1 cellular context compared by ENCODE assay signal in genomic region chr2:241858206-241859016, GRCh38.
TF ChIP-seq lines count a peak whose summit lies in the region.

PDCD1 (minus strand) TSS chr2:241858894; CDS start chr2:241858838, 56 bp downstream.

TF ChIP-seq in K562, 482 proteins besides CTCF, POLR2A, EP300 and RAD21 (continued from another document):
- 0 out of 2 replicates have a peak, but pooled peaks have one; percentile 9 for TF ChIP-seq MAX (CRISPR knock-in tag; IDR thresholded peaks at IDR 0.05)
- peak; percentile 76 for TF ChIP-seq PKNOX1 (IDR thresholded peaks at IDR 0.05)
- TF ChIP-seq MNT (conservative IDR thresholded peaks at IDR 0.05), result peak in 1 of 2 experiments; percentile 50; a peak in 2 of 4 replicates
- no peak for TF ChIP-seq ZNF696 (CRISPR knock-in tag; conservative IDR thresholded peaks at IDR 0.05)
- no peak for TF ChIP-seq ZBTB7A (IDR thresholded peaks at IDR 0.05; ENCODE audit: borderline replicate concordance, control insufficient read depth, low read depth, low read length)
- peak; percentile 53 for TF ChIP-seq NFIC (IDR thresholded peaks at IDR 0.05)
- TF ChIP-seq ETS1 (conservative IDR thresholded peaks at IDR 0.05; ENCODE audit: control insufficient read depth, low read depth, low read length), result no peak
- TF ChIP-seq BDP1 (IDR thresholded peaks at IDR 0.05; ENCODE audit: insufficient read depth, insufficient read length), result no peak
- TF ChIP-seq TARDBP (IDR thresholded peaks at IDR 0.05), result no peak
- TF ChIP-seq POLR2AphosphoS2 (IDR thresholded peaks at IDR 0.05; ENCODE audit: low read length), result no peak
- TF ChIP-seq C11orf30 (IDR thresholded peaks at IDR 0.05; ENCODE audit: low read depth), result no peak
- 0 out of 2 replicates have a peak, but pooled peaks have one; percentile 43 for TF ChIP-seq POLR2G (IDR thresholded peaks at IDR 0.05; ENCODE audit: low read depth, low read length)
- TF ChIP-seq NCOA2 (IDR thresholded peaks at IDR 0.05; ENCODE audit: partially characterized antibody in 2 of 2), result no peak
- TF ChIP-seq ZNF644 (tag; IDR thresholded peaks at IDR 0.05; ENCODE audit: low read depth), result no peak
- TF ChIP-seq ZNF318 (IDR thresholded peaks at IDR 0.05; ENCODE audit: borderline replicate concordance in 1 of 2, low read depth in 1 of 2), result no peak
- TF ChIP-seq ZNF274 (IDR thresholded peaks at IDR 0.05; ENCODE audit: borderline replicate concordance, low read depth, low read length), result no peak
- TF ChIP-seq VEZF1 (CRISPR knock-in tag; IDR thresholded peaks at IDR 0.05), result peak; percentile 27; the same call in 1 of the 2 replicates
